Comparison of ENCODE assay signal across 10 cellular contexts in genomic region chr2:710867-711266, GRCh38.
"Had no signal": no experiment of that assay in that cellular context is flagged by ENCODE, and none has a peak within 500 bp of the region (broad histone marks: within the 10 kb centered on the region; RNA-seq: fewer than 3 reads in every experiment).

No MANE protein-coding gene starts in this region.

- H3K4me2 ChIP-seq: KMS-11 had no signal

- H3K36me3 ChIP-seq: HAP-1 had no signal

- DNase-seq: GM23248, GOT3, H7, HFFc6, Kasumi-1, KBM-7 had no signal

- H3K9ac ChIP-seq: GM23248, KMS-11 had no signal

- H3K27ac ChIP-seq: GM23248, HL-60, KMS-11 had no signal

- H3K4me1 ChIP-seq: HAP-1 had no signal

- H3K9me3 ChIP-seq: HAP-1 had no signal

- H3K4me3 ChIP-seq: GM23248, HAP-1 had no signal

- H2AFZ ChIP-seq: GM23248 had no signal

- ATAC-seq: HCT116 had no signal
